Comparison of ENCODE assay signal across 8 cellular contexts in genomic region chr7:99579956-99580777, GRCh38. TPM values are rescaled to one million over a fixed set of nuclear protein-coding genes. Genes with fewer than 3 reads are reported as not detected.
DNase-seq lines count a peak whose midpoint lies in the region; ATAC-seq and TF ChIP-seq lines count a peak whose summit lies in the region.

No MANE protein-coding gene starts in this region.

- H3K36me3 ChIP-seq in endodermal cell (ENCODE audit: control insufficient read depth, insufficient read depth, low read length) (no peaks in the 10 kb centered on the region), mucosa of descending colon (ENCODE audit: low read depth) (no peaks in the 10 kb centered on the region)

- H3K9ac ChIP-seq in endodermal cell (ENCODE audit: extremely low read depth, low read length, poor library complexity, severe bottlenecking): peak overlapping the region; percentile 21

- no peaks in the 10 kb centered on the region for H3K9me3 Mint-ChIP-seq in CD4-positive, alpha-beta T cell
- H3K9me3 Mint-ChIP-seq in endodermal cell: no peaks in the 10 kb centered on the region

- 2 to 12% methylated on average over 25 to 54 of the region's 54 CpGs for WGBS in endodermal cell (ENCODE audit: insufficient coverage in 1 of 2, insufficient read length in 1 of 2), 2 experiments

- H3K4me3 ChIP-seq in endodermal cell (ENCODE audit: low read length) (peak overlapping the region; percentile 82), mucosa of descending colon (no peak overlapping the region)

- no peak overlapping the region for H3K27ac ChIP-seq in CD4-positive, alpha-beta T cell (ENCODE audit: low read depth, low read length)
- H3K27ac ChIP-seq in endodermal cell (ENCODE audit: low read depth, low read length): no peak overlapping the region

- H3K27ac Mint-ChIP-seq in CD4-positive, alpha-beta T cell: peak overlapping the region; percentile 73
- peak overlapping the region; percentile 89 for H3K27ac Mint-ChIP-seq in endodermal cell

- H3K4me1 ChIP-seq in endodermal cell (ENCODE audit: control insufficient read depth, insufficient read depth, low read length) (no peaks in the 10 kb centered on the region), mucosa of descending colon (ENCODE audit: low read depth) (no peaks in the 10 kb centered on the region)

- peaks cover 26% of the 10 kb centered on the region for H3K4me1 Mint-ChIP-seq in CD4-positive, alpha-beta T cell (ENCODE audit: low read depth)
- peaks cover 4% of the 10 kb centered on the region for H3K4me1 Mint-ChIP-seq in endodermal cell

- ATAC-seq in CD4-positive, alpha-beta T cell (ENCODE audit: poor library complexity): peak; percentile 90
- ATAC-seq in mucosa of descending colon: peak; percentile 80
- ATAC-seq in HG03469 (IDR thresholded peaks at IDR 0.05; ENCODE audit: unreplicated experiment): no peak

- POLR2A ChIA-PET in CD4-positive, alpha-beta T cell (lab: Charles Lee): interaction anchor here (0.8 to 3.5 kb wide), 12 partner anchors 21 to 848 kb away, joined by 3 to 36 read pairs (median 4); partner anchors contain the start of genes BUD31, PDAP1, ZKSCAN1 and ZKSCAN5

- H3K27me3 ChIP-seq in CD4-positive, alpha-beta T cell (ENCODE audit: control insufficient read depth, insufficient read depth, low read length): no peaks in the 10 kb centered on the region
- H3K27me3 ChIP-seq in endodermal cell (ENCODE audit: control insufficient read depth, insufficient read depth, low read length, poor library complexity, severe bottlenecking): peaks cover 17% of the 10 kb centered on the region

- no peaks in the 10 kb centered on the region for H3K27me3 Mint-ChIP-seq in CD4-positive, alpha-beta T cell
- peaks cover 3% of the 10 kb centered on the region for H3K27me3 Mint-ChIP-seq in endodermal cell (ENCODE audit: insufficient read depth)

- no peaks in the 10 kb centered on the region for H3K36me3 Mint-ChIP-seq in CD4-positive, alpha-beta T cell (ENCODE audit: low read depth)
- no peaks in the 10 kb centered on the region for H3K36me3 Mint-ChIP-seq in endodermal cell (ENCODE audit: low read depth)

- intact Hi-C loops in CD4-positive, alpha-beta T cell (cut with DNase I, micrococcal nuclease): loop anchor here (1.0 to 5.0 kb wide), 2 partner anchors 142 to 213 kb away; partner anchors contain the start of genes CPSF4 (in 1 of the 2) and PTCD1 (in 1 of the 2)
- intact Hi-C loops in mucosa of descending colon (cut with DNase I, micrococcal nuclease): no loop called here

- peak; percentile 54 for TF ChIP-seq CTCF in CD4-positive, alpha-beta T cell (IDR thresholded peaks at IDR 0.05)
- TF ChIP-seq CTCF in endodermal cell (conservative IDR thresholded peaks at IDR 0.05) (peak; percentile 79), mucosa of descending colon (IDR thresholded peaks at IDR 0.05) (no peak)

- H3K4me3 Mint-ChIP-seq in CD4-positive, alpha-beta T cell: peak overlapping the region; percentile 92
- peak overlapping the region; percentile 74 for H3K4me3 Mint-ChIP-seq in endodermal cell

- DNase-seq in CD4-positive, alpha-beta T cell: peak; percentile 32 to 72 (median 52)
- DNase-seq in NCI-H146 treated with DMSO at 0.1 percent for 48 hours (lab: John Stamatoyannopoulos, UW; ENCODE audit: unreplicated experiment) (peak; percentile 43), endodermal cell (peak; percentile 91), mucosa of descending colon (peak in 2 of 3 donors; percentile 26 to 42), HT-29 (ENCODE audit: low spot score) (no peak)
- DNase-seq in activated CD8-positive, alpha-beta memory T cell treated with anti-CD3 and anti-CD28 coated beads for 24 hours: peak; percentile 84
- DNase-seq in stimulated activated CD8-positive, alpha-beta memory T cell treated with anti-CD3 and anti-CD28 coated beads, Interleukin-7, amount 100 ng/mL, for 24 hours (ENCODE audit: low read depth): peak; percentile 13

- no peaks in the 10 kb centered on the region for H3K9me3 ChIP-seq in CD4-positive, alpha-beta T cell (ENCODE audit: control insufficient read depth, low read length)
- H3K9me3 ChIP-seq in endodermal cell (ENCODE audit: control insufficient read depth, low read length): no peaks in the 10 kb centered on the region
- H3K9me3 ChIP-seq in mucosa of descending colon: no peaks in the 10 kb centered on the region

- CTCF ChIA-PET in CD4-positive, alpha-beta T cell (lab: Charles Lee): interaction anchor here (1.1 to 1.2 kb wide), 2 partner anchors 76 to 173 kb away, joined by 3 to 5 read pairs; partner anchors contain the start of gene ZKSCAN5

RNA-seq across cellular contexts. Expression of gene TMEM225B, which starts 17.9 kb away (rescaled TPM):
- 1 to 10 TPM; 1.0 TPM for total RNA-seq in CD4-positive, alpha-beta T cell
- total RNA-seq in endodermal cell: 1 to 10 TPM in 1 of 2 donors, under 1 TPM in 1; 0.26 to 3.2 TPM
- polyA plus RNA-seq in endodermal cell (2013, experiment 1 of 2): 1.2 TPM
- polyA plus RNA-seq in endodermal cell (2013, experiment 2 of 2): 1.2 TPM
- 1 to 10 TPM in 1 of 3 donors, under 1 TPM in 2; 0.58 to 1.2 (median 0.82) TPM for total RNA-seq in mucosa of descending colon
- 0.05 TPM in 1 of 2 replicates, not detected in the other for total RNA-seq in HT-29 (2014; rRNA removed; shearing (Covaris generic))

RNA-seq across cellular contexts. Expression of gene ZNF655, which starts 21.7 kb away (rescaled TPM):
- total RNA-seq in CD4-positive, alpha-beta T cell: 100 to 1,000 TPM; 145 to 146 TPM
- total RNA-seq in endodermal cell (10 to 100 TPM; 57.0 to 58.2 TPM), mucosa of descending colon (10 to 100 TPM; 64.4 to 99.0 (median 84.0) TPM)
- polyA plus RNA-seq in endodermal cell (2013, experiment 1 of 2): 42.6 TPM
- 46.1 TPM for polyA plus RNA-seq in endodermal cell (2013, experiment 2 of 2)
- total RNA-seq in HT-29 (2014; rRNA removed; shearing (Covaris generic)): 38.6 and 39.7 TPM in 2 replicates

RNA-seq across cellular contexts. Expression of gene FAM200A, which starts 28.3 kb away (rescaled TPM):
- 1 to 10 TPM; 1.5 to 1.8 TPM for total RNA-seq in CD4-positive, alpha-beta T cell
- total RNA-seq in endodermal cell (1 to 10 TPM; 7.7 to 8.3 TPM), mucosa of descending colon (1 to 10 TPM; 3.8 to 5.6 (median 5.1) TPM)
- polyA plus RNA-seq in endodermal cell (2013, experiment 1 of 2): 14.6 TPM
- polyA plus RNA-seq in endodermal cell (2013, experiment 2 of 2): 14.9 TPM
- total RNA-seq in HT-29 (2014; rRNA removed; shearing (Covaris generic)): 1.6 and 1.7 TPM in 2 replicates

RNA-seq across cellular contexts. Expression of gene ZSCAN25, which starts 36.6 kb away (rescaled TPM):
- total RNA-seq in CD4-positive, alpha-beta T cell: 10 to 100 TPM; 41.5 to 44.2 TPM
- total RNA-seq in endodermal cell: 10 to 100 TPM; 22.2 to 23.1 TPM
- 12.4 TPM for polyA plus RNA-seq in endodermal cell (2013, experiment 1 of 2)
- polyA plus RNA-seq in endodermal cell (2013, experiment 2 of 2): 11.9 TPM
- total RNA-seq in mucosa of descending colon: 10 to 100 TPM; 11.9 to 20.0 (median 18.5) TPM
- 11.0 and 15.0 TPM in 2 replicates for total RNA-seq in HT-29 (2014; rRNA removed; shearing (Covaris generic))

Comparison
In these comparisons a context has a peak if more than half of its experiments do, and no peak if none do; other contexts are left out.
1. intact Hi-C loops: an anchor here in CD4-positive, alpha-beta T cell (1.0 to 5.0 kb wide); none called in mucosa of descending colon.